8 cellular contexts compared by ENCODE assay signal in genomic region chr20:33733654-33734576, GRCh38. TPM values are rescaled to one million over a fixed set of nuclear protein-coding genes. Genes with fewer than 3 reads are reported as not detected.
DNase-seq lines count a peak whose midpoint lies in the region; ATAC-seq, FAIRE-seq and TF ChIP-seq lines count a peak whose summit lies in the region.

No MANE protein-coding gene starts in this region.

- H2AFZ ChIP-seq in H1 (ENCODE audit: low read length) = no peak overlapping the region

- no peak overlapping the region for H3K27ac Mint-ChIP-seq in activated naive CD4-positive, alpha-beta T cell treated with anti-CD3 and anti-CD28 coated beads for 36 hours
- H3K27ac Mint-ChIP-seq in naive thymus-derived CD8-positive, alpha-beta T cell = peak overlapping the region; percentile 5 to 89 (median 82)

- no peaks in the 10 kb centered on the region for H3K27me3 Mint-ChIP-seq in activated naive CD4-positive, alpha-beta T cell treated with anti-CD3 and anti-CD28 coated beads for 36 hours (ENCODE audit: low read depth)
- H3K27me3 Mint-ChIP-seq in naive thymus-derived CD8-positive, alpha-beta T cell = no peaks in the 10 kb centered on the region

- H4K8ac ChIP-seq in H1 (ENCODE audit: extremely low read depth, insufficient read depth, low read length) = no peak overlapping the region

- H4K91ac ChIP-seq in H1 (replicated peaks; ENCODE audit: insufficient read length, low read length) = no peak overlapping the region

- H4K5ac ChIP-seq in H1 (ENCODE audit: insufficient read length, low read depth, low read length) = no peak overlapping the region

- TF ChIP-seq POLR2A in H1 (IDR thresholded peaks at IDR 0.05; ENCODE audit: control extremely low read depth in 1 of 2, low read depth in 2 of 2, low read length in 2 of 2) = no peak

- H3K4me3 Mint-ChIP-seq in activated naive CD4-positive, alpha-beta T cell treated with anti-CD3 and anti-CD28 coated beads for 36 hours = peak overlapping the region; percentile 25
- peak overlapping the region; percentile 43 to 95 (median 74) for H3K4me3 Mint-ChIP-seq in naive thymus-derived CD8-positive, alpha-beta T cell

- H2BK120ac ChIP-seq in H1 (replicated peaks; ENCODE audit: low read depth, low read length) = no peak overlapping the region

- H3K9me3 ChIP-seq in RWPE2 (ENCODE audit: severe bottlenecking) = peaks cover 17% of the 10 kb centered on the region
- peaks cover 6 to 10% of the 10 kb centered on the region in 2 experiments for H3K9me3 ChIP-seq in H1 (ENCODE audit: insufficient read depth in 2 of 2, low read depth in 1 of 2, low read length in 1 of 2)
- H3K9me3 ChIP-seq in SJCRH30 (replicated peaks) = peaks cover 5% of the 10 kb centered on the region; the same call in 1 of the 2 replicates

- no peak for DNase-seq in activated naive CD4-positive, alpha-beta T cell treated with anti-CD3 and anti-CD28 coated beads for 36 hours
- no peak for DNase-seq in activated naive CD4-positive, alpha-beta T cell treated with Interleukin-2 at 50 U/mL for 16 hours
- DNase-seq in RWPE2 (ENCODE audit: low spot score) (no peak), H1 (ENCODE audit: low read depth in 1 of 2, low spot score in 2 of 2) (peak in 1 of 2 experiments; percentile 49), NCI-H748 treated with DMSO at 0.1 percent for 48 hours (lab: John Stamatoyannopoulos, UW) (no peak), SJCRH30 (no peak)
- DNase-seq in naive thymus-derived CD8-positive, alpha-beta T cell = no peak
- no peak for DNase-seq in stimulated activated CD4-positive, alpha-beta T cell treated with anti-CD3 and anti-CD28 coated beads, Interleukin-4, amount 100 ng/mL, for 24 hours

- WGBS in H1 (ENCODE audit: extremely low coverage in 1 of 2, insufficient coverage in 1 of 2, insufficient read length in 1 of 2, insufficient replicate concordance in 2 of 2, low coverage in 1 of 2, low lambda C conversion rate in 2 of 2, missing lambda C conversion rate in 1 of 2), 2 experiments = 64% methylated on average over 6 of the region's 6 CpGs; no CpG with 5 or more reads in 1 of the 2 experiments

- H3K9ac ChIP-seq in H1 (replicated peaks in 1 of 4; ENCODE audit: extremely low read depth in 1 of 4, low read depth in 3 of 4, low read length in 3 of 4) = no peak overlapping the region

- H3K36me3 ChIP-seq in RWPE2 (ENCODE audit: low read depth) (no peaks in the 10 kb centered on the region), H1 (ENCODE audit: control insufficient read depth in 2 of 4, insufficient read depth in 4 of 4, low read length in 3 of 4) (no peaks in the 10 kb centered on the region; a peak in 1 of 8 replicates), SJCRH30 (no peaks in the 10 kb centered on the region)

- no peaks in the 10 kb centered on the region for H3K79me1 ChIP-seq in H1 (ENCODE audit: low read depth, low read length)

- peaks cover 9% of the 10 kb centered on the region for H3K23me2 ChIP-seq in H1 (ENCODE audit: low read depth, low read length)

- POLR2A ChIA-PET in H1 (lab: Charles Lee; ENCODE audit: partially characterized antibody) = interaction anchor here (2.7 kb wide), 1 partner anchor 49 kb away, joined by 8 read pairs; no protein-coding TSS in a partner anchor
- POLR2A ChIA-PET in naive thymus-derived CD8-positive, alpha-beta T cell (lab: Charles Lee) = interaction anchor here (0.6 to 2.7 kb wide), 8 partner anchors 14 to 952 kb away, joined by 3 to 50 read pairs (median 6); partner anchors contain the start of genes C20orf144, CDK5RAP1 and PXMP4

- H2BK5ac ChIP-seq in H1 (ENCODE audit: low read depth, low read length) = no peak overlapping the region

- H2AK5ac ChIP-seq in H1 (ENCODE audit: low read depth, low read length) = no peak overlapping the region

- H3K27me3 ChIP-seq in RWPE2 (ENCODE audit: insufficient read depth, poor library complexity, severe bottlenecking) (no peaks in the 10 kb centered on the region), H1 (replicated peaks in 1 of 4; ENCODE audit: control insufficient read depth in 3 of 4, extremely low read depth in 1 of 4, insufficient read depth in 3 of 4, low read length in 3 of 4) (no peaks in the 10 kb centered on the region), SJCRH30 (no peaks in the 10 kb centered on the region)

- no peak overlapping the region; the same call in 1 of the 2 replicates for H2BK15ac ChIP-seq in H1 (ENCODE audit: low read length)

- intact Hi-C loops in activated naive CD4-positive, alpha-beta T cell treated with anti-CD3 and anti-CD28 coated beads for 36 hours (cut with micrococcal nuclease) = loop anchor here (1.0 to 5.0 kb wide), 2 partner anchors 43 to 292 kb away; partner anchors contain the start of gene SNTA1

- TF ChIP-seq EP300 in H1 (IDR thresholded peaks at IDR 0.05; ENCODE audit: borderline replicate concordance in 1 of 2, low read depth in 2 of 2, low read length in 2 of 2) = no peak

- H3K36me3 Mint-ChIP-seq in activated naive CD4-positive, alpha-beta T cell treated with anti-CD3 and anti-CD28 coated beads for 36 hours (ENCODE audit: low read depth) = peaks cover 16% of the 10 kb centered on the region
- H3K36me3 Mint-ChIP-seq in naive thymus-derived CD8-positive, alpha-beta T cell = peaks cover 7 to 14% (median 12%) of the 10 kb centered on the region in 3 donors

- peak; percentile 72 for ATAC-seq in RWPE2 (ENCODE audit: low read depth)
- no peak for ATAC-seq in naive thymus-derived CD8-positive, alpha-beta T cell

- peaks cover 9% of the 10 kb centered on the region for H3K9me3 Mint-ChIP-seq in activated naive CD4-positive, alpha-beta T cell treated with anti-CD3 and anti-CD28 coated beads for 36 hours
- peaks cover 0 to 24% (median 12%) of the 10 kb centered on the region in 9 donors for H3K9me3 Mint-ChIP-seq in naive thymus-derived CD8-positive, alpha-beta T cell

- H2BK12ac ChIP-seq in H1 (ENCODE audit: low read depth, low read length) = no peak overlapping the region

- TF ChIP-seq RAD21 in H1 (IDR thresholded peaks at IDR 0.05 in 1 of 2, conservative IDR thresholded peaks at IDR 0.05 in 1 of 2; ENCODE audit: low read depth in 2 of 2, low read length in 2 of 2) = no peak

- H3K4me1 ChIP-seq in RWPE2 (ENCODE audit: insufficient read depth, poor library complexity, severe bottlenecking) = peaks cover 12% of the 10 kb centered on the region
- H3K4me1 ChIP-seq in H1 (replicated peaks in 1 of 4; ENCODE audit: control insufficient read depth in 3 of 4, insufficient read depth in 4 of 4, low read length in 3 of 4) = peaks cover 4 to 10% (median 7%) of the 10 kb centered on the region in 4 experiments
- H3K4me1 ChIP-seq in SJCRH30 = peaks cover 4% of the 10 kb centered on the region; the same call in 1 of the 2 replicates

- no peak overlapping the region; a peak in 1 of 4 replicates for H3K4me2 ChIP-seq in H1 (ENCODE audit: insufficient read depth in 1 of 2, low read depth in 2 of 2, low read length in 2 of 2)

- peaks cover 18% of the 10 kb centered on the region for H3K4me1 Mint-ChIP-seq in activated naive CD4-positive, alpha-beta T cell treated with anti-CD3 and anti-CD28 coated beads for 36 hours (ENCODE audit: low read depth)
- peaks cover 21 to 28% (median 23%) of the 10 kb centered on the region in 4 donors for H3K4me1 Mint-ChIP-seq in naive thymus-derived CD8-positive, alpha-beta T cell

- CTCF ChIA-PET in activated naive CD4-positive, alpha-beta T cell treated with anti-CD3 and anti-CD28 coated beads for 36 hours (lab: Charles Lee) = interaction anchor here (1.9 kb wide), 1 partner anchor 67 kb away, joined by 14 read pairs; the partner anchor contains the start of gene ACTL10
- CTCF ChIA-PET in H1 (lab: Charles Lee; ENCODE audit: partially characterized antibody) = interaction anchor here (1.6 to 2.5 kb wide), 3 partner anchors 16 to 67 kb away, joined by 3 to 6 read pairs (median 4); partner anchors contain the start of gene ACTL10

- H3K79me2 ChIP-seq in H1 (ENCODE audit: control insufficient read depth in 1 of 2, insufficient read depth in 2 of 2, low read length in 2 of 2) = no peaks in the 10 kb centered on the region

- H4K20me1 ChIP-seq in H1 (replicated peaks in 1 of 2; ENCODE audit: control insufficient read depth in 1 of 2, insufficient read depth in 2 of 2, low read length in 2 of 2) = peaks cover 0 to 3% of the 10 kb centered on the region in 2 experiments

- H3K4ac ChIP-seq in H1 (replicated peaks; ENCODE audit: insufficient read length, low read depth, low read length) = no peak overlapping the region

- no peak for FAIRE-seq in H1 (lab: Jason Lieb, UNC)

- H2BK20ac ChIP-seq in H1 (ENCODE audit: low read length) = peak overlapping the region; percentile 43; the same call in 1 of the 2 replicates

- H3K18ac ChIP-seq in H1 (ENCODE audit: extremely low read depth, low read length) = no peak overlapping the region; the same call in 1 of the 2 replicates

- no peak overlapping the region for H3K56ac ChIP-seq in H1 (replicated peaks; ENCODE audit: insufficient read length, low read depth, low read length)

- H3K14ac ChIP-seq in H1 (ENCODE audit: insufficient read length) = no peak overlapping the region

- H3K4me3 ChIP-seq in RWPE2 (ENCODE audit: severe bottlenecking) (no peak overlapping the region), H1 (ENCODE audit: extremely low read depth in 1 of 4, insufficient read depth in 2 of 4, low read depth in 3 of 4, low read length in 4 of 4) (no peak overlapping the region), SJCRH30 (no peak overlapping the region)

- no peak for TF ChIP-seq CTCF in RWPE2 (IDR thresholded peaks at IDR 0.05; ENCODE audit: poor library complexity, severe bottlenecking)
- no peak for TF ChIP-seq CTCF in H1 (IDR thresholded peaks at IDR 0.05; ENCODE audit: control extremely low read depth in 1 of 3, insufficient read depth in 1 of 3, low read depth in 1 of 3, low read length in 3 of 3)

- peak overlapping the region; percentile 61 for H3K27ac ChIP-seq in RWPE2 (ENCODE audit: poor library complexity, severe bottlenecking)
- no peak overlapping the region for H3K27ac ChIP-seq in H1 (ENCODE audit: low read depth, low read length)
- H3K27ac ChIP-seq in SJCRH30 = no peak overlapping the region

- no peak overlapping the region for H3K23ac ChIP-seq in H1 (ENCODE audit: insufficient read length)

RNA-seq across cellular contexts. Expression of gene ZNF341, which starts 2.1 kb away (rescaled TPM):
- total RNA-seq in activated naive CD4-positive, alpha-beta T cell treated with anti-CD3 and anti-CD28 coated beads for 36 hours = 1 to 10 TPM; 5.8 to 6.8 TPM
- 6.3 and 6.4 TPM in 2 replicates for total RNA-seq in H1 (2021; fragmentation: NEBNext Ultra II Directional; extraction: Animal tissue kit (Norgen Biotek cat#: 25700))
- polyA plus RNA-seq in H1 (2011; rRNA removed) = 5.8 and 7.0 TPM in 2 replicates
- 3.3 TPM for polyA plus RNA-seq in H1 (2011; cell fraction: cytosol; rRNA removed)
- polyA plus RNA-seq in H1 (2011; cell fraction: nucleus; rRNA removed) = 6.9 TPM
- polyA plus RNA-seq in H1 (2012, experiment 1 of 2) = 5.0 to 7.4 TPM (median 5.6 TPM) in 4 replicates
- 6.7 TPM for polyA plus RNA-seq in H1 (2012, experiment 2 of 2)
- polyA plus RNA-seq in H1 (2013, experiment 1 of 2) = 3.9 TPM
- 3.7 TPM for polyA plus RNA-seq in H1 (2013, experiment 2 of 2)
- 5.5 TPM in 2 replicates for polyA minus RNA-seq in H1 (2011; rRNA and poly(A)+ RNA removed)
- polyA minus RNA-seq in H1 (2011; cell fraction: cytosol; rRNA and poly(A)+ RNA removed) = 4.7 TPM
- 3.9 TPM for polyA minus RNA-seq in H1 (2011; cell fraction: nucleus; rRNA and poly(A)+ RNA removed)
- total RNA-seq in naive thymus-derived CD8-positive, alpha-beta T cell = 1 to 10 TPM; 5.2 to 6.8 TPM
- polyA plus RNA-seq in naive thymus-derived CD8-positive, alpha-beta T cell = 1 to 10 TPM in 2 of 3 donors, under 1 TPM in 1; 0.75 to 3.8 (median 1.0) TPM
- total RNA-seq in SJCRH30 (2014; rRNA removed; shearing (Covaris generic)) = 1.3 and 1.8 TPM in 2 replicates

RNA-seq across cellular contexts. Expression of gene PXMP4, which starts 13.8 kb away (rescaled TPM):
- 10 to 100 TPM in 1 of 2 experiments, 1 to 10 TPM in 1; 9.5 to 10.3 TPM for total RNA-seq in activated naive CD4-positive, alpha-beta T cell treated with anti-CD3 and anti-CD28 coated beads for 36 hours
- total RNA-seq in H1 (2021; fragmentation: NEBNext Ultra II Directional; extraction: Animal tissue kit (Norgen Biotek cat#: 25700)) = 3.3 and 4.1 TPM in 2 replicates
- polyA plus RNA-seq in H1 (2011; rRNA removed) = 3.4 and 5.5 TPM in 2 replicates
- polyA plus RNA-seq in H1 (2011; cell fraction: cytosol; rRNA removed) = 3.4 TPM
- polyA plus RNA-seq in H1 (2011; cell fraction: nucleus; rRNA removed) = 3.8 TPM
- polyA plus RNA-seq in H1 (2012, experiment 1 of 2) = 1.6 to 3.5 TPM (median 2.6 TPM) in 4 replicates
- 1.7 TPM for polyA plus RNA-seq in H1 (2012, experiment 2 of 2)
- 3.2 TPM for polyA plus RNA-seq in H1 (2013, experiment 1 of 2)
- polyA plus RNA-seq in H1 (2013, experiment 2 of 2) = 3.3 TPM
- 3.6 and 4.1 TPM in 2 replicates for polyA minus RNA-seq in H1 (2011; rRNA and poly(A)+ RNA removed)
- polyA minus RNA-seq in H1 (2011; cell fraction: cytosol; rRNA and poly(A)+ RNA removed) = 1.4 TPM
- polyA minus RNA-seq in H1 (2011; cell fraction: nucleus; rRNA and poly(A)+ RNA removed) = 1.1 TPM
- 10 to 100 TPM; 10.7 to 12.1 TPM for total RNA-seq in naive thymus-derived CD8-positive, alpha-beta T cell
- polyA plus RNA-seq in naive thymus-derived CD8-positive, alpha-beta T cell = 10 to 100 TPM in 2 of 3 donors, 1 to 10 TPM in 1; 8.9 to 16.1 (median 16.0) TPM
- total RNA-seq in SJCRH30 (2014; rRNA removed; shearing (Covaris generic)) = 7.4 and 8.2 TPM in 2 replicates

RNA-seq across cellular contexts. Expression of gene E2F1, which starts 47.7 kb away (rescaled TPM):
- 10 to 100 TPM; 69.3 to 70.0 TPM for total RNA-seq in activated naive CD4-positive, alpha-beta T cell treated with anti-CD3 and anti-CD28 coated beads for 36 hours
- total RNA-seq in H1 (2021; fragmentation: NEBNext Ultra II Directional; extraction: Animal tissue kit (Norgen Biotek cat#: 25700)) = 35.3 and 35.8 TPM in 2 replicates
- polyA plus RNA-seq in H1 (2011; rRNA removed) = 33.4 and 56.3 TPM in 2 replicates
- 44.6 TPM for polyA plus RNA-seq in H1 (2011; cell fraction: cytosol; rRNA removed)
- 121 TPM for polyA plus RNA-seq in H1 (2011; cell fraction: nucleus; rRNA removed)
- polyA plus RNA-seq in H1 (2012, experiment 1 of 2) = 32.0 to 45.5 TPM (median 42.4 TPM) in 4 replicates
- polyA plus RNA-seq in H1 (2012, experiment 2 of 2) = 36.8 TPM
- polyA plus RNA-seq in H1 (2013, experiment 1 of 2) = 25.5 TPM
- 23.3 TPM for polyA plus RNA-seq in H1 (2013, experiment 2 of 2)
- polyA minus RNA-seq in H1 (2011; rRNA and poly(A)+ RNA removed) = 21.5 and 26.8 TPM in 2 replicates
- 17.8 TPM for polyA minus RNA-seq in H1 (2011; cell fraction: cytosol; rRNA and poly(A)+ RNA removed)
- polyA minus RNA-seq in H1 (2011; cell fraction: nucleus; rRNA and poly(A)+ RNA removed) = 22.2 TPM
- total RNA-seq in naive thymus-derived CD8-positive, alpha-beta T cell = 1 to 10 TPM; 1.3 to 1.4 TPM
- under 1 TPM; 0.19 to 0.49 (median 0.34) TPM for polyA plus RNA-seq in naive thymus-derived CD8-positive, alpha-beta T cell
- 103 and 112 TPM in 2 replicates for total RNA-seq in SJCRH30 (2014; rRNA removed; shearing (Covaris generic))

RNA-seq across cellular contexts. Expression of gene NECAB3, which starts 59.7 kb away (rescaled TPM):
- 10 to 100 TPM; 12.7 to 14.3 TPM for total RNA-seq in activated naive CD4-positive, alpha-beta T cell treated with anti-CD3 and anti-CD28 coated beads for 36 hours
- total RNA-seq in H1 (2021; fragmentation: NEBNext Ultra II Directional; extraction: Animal tissue kit (Norgen Biotek cat#: 25700)) = 19.7 and 20.5 TPM in 2 replicates
- 46.2 and 72.6 TPM in 2 replicates for polyA plus RNA-seq in H1 (2011; rRNA removed)
- polyA plus RNA-seq in H1 (2011; cell fraction: cytosol; rRNA removed) = 39.5 TPM
- 101 TPM for polyA plus RNA-seq in H1 (2011; cell fraction: nucleus; rRNA removed)
- polyA plus RNA-seq in H1 (2012, experiment 1 of 2) = 13.8 to 22.6 TPM (median 18.4 TPM) in 4 replicates
- 15.9 TPM for polyA plus RNA-seq in H1 (2012, experiment 2 of 2)
- 12.2 TPM for polyA plus RNA-seq in H1 (2013, experiment 1 of 2)
- polyA plus RNA-seq in H1 (2013, experiment 2 of 2) = 10.7 TPM
- polyA minus RNA-seq in H1 (2011; rRNA and poly(A)+ RNA removed) = 20.5 and 23.8 TPM in 2 replicates
- polyA minus RNA-seq in H1 (2011; cell fraction: cytosol; rRNA and poly(A)+ RNA removed) = 15.6 TPM
- polyA minus RNA-seq in H1 (2011; cell fraction: nucleus; rRNA and poly(A)+ RNA removed) = 39.6 TPM
- 10 to 100 TPM; 10.8 to 12.8 TPM for total RNA-seq in naive thymus-derived CD8-positive, alpha-beta T cell
- 1 to 10 TPM; 1.1 to 1.8 (median 1.4) TPM for polyA plus RNA-seq in naive thymus-derived CD8-positive, alpha-beta T cell
- 28.2 and 30.8 TPM in 2 replicates for total RNA-seq in SJCRH30 (2014; rRNA removed; shearing (Covaris generic))

Comparison
In these comparisons a context has a peak if more than half of its experiments do, and no peak if none do; other contexts are left out.
1. RNA of gene E2F1, which starts 47.7 kb away (total RNA-seq): 103 to 112 TPM in SJCRH30, 69.3 to 70.0 TPM in activated naive CD4-positive, alpha-beta T cell treated with anti-CD3 and anti-CD28 coated beads for 36 hours and 35.3 to 35.8 TPM in H1; 1.3 to 1.4 TPM in naive thymus-derived CD8-positive, alpha-beta T cell; every median in the first group is over 10 times any median in the second.